Comparison of ENCODE assay signal across 14 cellular contexts in the genomic region with DNA sequence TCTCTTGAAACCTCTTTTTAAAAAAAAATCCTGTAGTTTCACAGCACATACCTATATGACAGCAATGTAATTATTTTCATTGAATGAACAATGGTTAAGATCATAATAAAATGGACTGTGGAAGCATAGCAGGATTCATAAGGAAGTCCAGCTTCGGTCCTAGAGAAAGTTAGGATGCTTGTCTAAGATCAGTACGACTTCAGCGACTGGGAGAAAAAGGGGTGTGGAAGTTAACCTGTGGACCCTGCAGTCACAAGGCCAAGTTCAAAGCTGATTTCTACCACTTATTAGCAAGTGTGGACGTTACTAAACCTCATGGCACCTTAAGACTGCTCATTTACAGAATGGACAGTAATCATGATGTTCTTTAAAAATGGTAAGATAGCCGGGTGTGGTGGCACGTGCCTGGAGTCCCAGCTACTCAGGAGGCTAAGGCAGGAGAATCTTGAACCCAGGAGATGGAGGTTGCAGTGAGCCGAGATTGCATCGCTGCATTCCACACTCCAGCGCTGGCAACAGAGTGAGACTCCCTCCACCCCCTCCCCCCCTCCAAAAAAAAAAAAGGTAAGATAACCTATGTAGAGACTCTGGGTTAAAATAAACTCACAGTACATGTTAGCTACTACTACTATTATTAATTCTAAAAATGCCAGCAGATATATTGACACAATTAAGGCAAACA.
DNase-seq lines count a peak whose midpoint lies in the region; ATAC-seq and TF ChIP-seq lines count a peak whose summit lies in the region.
"Had no signal": no experiment of that assay in that cellular context is flagged by ENCODE, and none has a peak within 500 bp of the region (broad histone marks: within the 10 kb centered on the region; RNA-seq: fewer than 3 reads in every experiment).

No MANE protein-coding gene starts in this region.

- H3K4me1 ChIP-seq in DOHH2 (ENCODE audit: control insufficient read depth, low read length) (peaks cover 8% of the 10 kb centered on the region), OCI-LY1 (ENCODE audit: insufficient read depth, low read length, severe bottlenecking) (peaks cover 10% of the 10 kb centered on the region)

- no peaks in the 10 kb centered on the region for H3F3A ChIP-seq in DOHH2 (ENCODE audit: control insufficient read depth, insufficient read depth)
- H3F3A ChIP-seq in OCI-LY1 (ENCODE audit: insufficient read depth, low read length), result no peaks in the 10 kb centered on the region
- H3F3A ChIP-seq in neural cell (ENCODE audit: insufficient read depth, low read length, poor library complexity, severe bottlenecking), result no peaks in the 10 kb centered on the region

- H3K36me3 ChIP-seq in DOHH2 (ENCODE audit: control insufficient read depth, low read length) (no peaks in the 10 kb centered on the region), OCI-LY1 (ENCODE audit: insufficient read depth, low read length) (no peaks in the 10 kb centered on the region), neural cell (ENCODE audit: insufficient read depth, low read length) (no peaks in the 10 kb centered on the region)

- H3K4me1 Mint-ChIP-seq in effector memory CD8-positive, alpha-beta T cell (ENCODE audit: low read depth in 2 of 2), result peaks cover 9 to 13% of the 10 kb centered on the region in 2 donors

- no peak overlapping the region for H3K9ac ChIP-seq in OCI-LY1 (ENCODE audit: low read length)
- peak overlapping the region; percentile 64 for H3K9ac ChIP-seq in neural cell (ENCODE audit: low read length)

- peaks cover 45% of the 10 kb centered on the region for H3K27me3 ChIP-seq in DOHH2 (ENCODE audit: control insufficient read depth, low read length)
- no peaks in the 10 kb centered on the region; the same call in 1 of the 2 replicates for H3K27me3 ChIP-seq in OCI-LY1 (ENCODE audit: insufficient read depth, low read length)
- H3K27me3 ChIP-seq in neural cell (ENCODE audit: insufficient read depth, low read depth, low read length), result no peaks in the 10 kb centered on the region

- H3K4me3 ChIP-seq in DOHH2 (ENCODE audit: low read length), result peak overlapping the region; percentile 56; the same call in 1 of the 2 replicates
- H3K4me3 ChIP-seq in OCI-LY1 (ENCODE audit: low read depth, low read length, poor library complexity, severe bottlenecking), result peak overlapping the region; percentile 41
- H3K4me3 ChIP-seq in neural cell (ENCODE audit: low read length), result peak overlapping the region; percentile 64

- no peak for TF ChIP-seq RAD21 in neural cell (conservative IDR thresholded peaks at IDR 0.05)

- H3K79me2 ChIP-seq in DOHH2 (ENCODE audit: control insufficient read depth, low read length) (no peaks in the 10 kb centered on the region), OCI-LY1 (ENCODE audit: insufficient read depth, low read length) (no peaks in the 10 kb centered on the region), neural cell (replicated peaks; ENCODE audit: insufficient read depth, low read length) (no peaks in the 10 kb centered on the region)

- H3K9me3 ChIP-seq in DOHH2 (ENCODE audit: control insufficient read depth, insufficient read depth, low read length) (no peaks in the 10 kb centered on the region), OCI-LY1 (ENCODE audit: low read length) (no peaks in the 10 kb centered on the region), neural cell (ENCODE audit: low read length) (no peaks in the 10 kb centered on the region)

- peak overlapping the region; percentile 61 to 68 for H3K4me3 Mint-ChIP-seq in effector memory CD8-positive, alpha-beta T cell

- H3K9me2 ChIP-seq in DOHH2 (replicated peaks; ENCODE audit: control insufficient read depth, low read length) (no peaks in the 10 kb centered on the region), OCI-LY1 (ENCODE audit: low read depth, low read length) (no peaks in the 10 kb centered on the region), neural cell (ENCODE audit: insufficient read depth, low read length) (no peaks in the 10 kb centered on the region)

- H3K27ac Mint-ChIP-seq in effector memory CD8-positive, alpha-beta T cell, result no peak overlapping the region

- H3K36me3 Mint-ChIP-seq in effector memory CD8-positive, alpha-beta T cell (ENCODE audit: insufficient read depth), result no peaks in the 10 kb centered on the region
- H3K36me3 Mint-ChIP-seq: activated naive CD4-positive, alpha-beta T cell treated with anti-CD3 and anti-CD28 coated beads, Interleukin-2, amount 50 U/mL, for 72 hours had no signal

- DNase-seq in effector memory CD8-positive, alpha-beta T cell, result no peak
- DNase-seq in iPS-NIHi11 (ENCODE audit: low spot score) (no peak), HuH-7 (ENCODE audit: low spot score) (no peak)
- DNase-seq: GOT3; NCI-H187 treated with DMSO at 0.1 percent for 48 hours; NCI-H524 treated with DMSO at 0.1 percent for 48 hours; stimulated activated CD4-positive, alpha-beta T cell treated with anti-CD3 and anti-CD28 coated beads, Interleukin-4, amount 100 ng/mL, for 24 hours; stimulated activated naive CD4-positive, alpha-beta T cell had no signal

- H4K20me1 ChIP-seq in DOHH2 (ENCODE audit: control insufficient read depth, insufficient read depth, low read depth, low read length) (no peaks in the 10 kb centered on the region), OCI-LY1 (ENCODE audit: insufficient read depth, low read length) (no peaks in the 10 kb centered on the region), neural cell (ENCODE audit: insufficient read depth) (no peaks in the 10 kb centered on the region)

- H2AFZ ChIP-seq in OCI-LY1 (ENCODE audit: low read length) (no peak overlapping the region), neural cell (ENCODE audit: low read depth, low read length) (peak overlapping the region; percentile 73)

- ATAC-seq in effector memory CD8-positive, alpha-beta T cell (replicated peaks), result no peak
- no peak for ATAC-seq in GM18868 (IDR thresholded peaks at IDR 0.05; ENCODE audit: unreplicated experiment)
- ATAC-seq: activated naive CD4-positive, alpha-beta T cell treated with anti-CD3 and anti-CD28 coated beads, Interleukin-2, amount 50 U/mL, for 72 hours had no signal

- H3K4me2 ChIP-seq in DOHH2 (ENCODE audit: low read length) (peak overlapping the region; percentile 55), OCI-LY1 (ENCODE audit: low read length) (peak overlapping the region; percentile 60), neural cell (ENCODE audit: low read length) (peak overlapping the region; percentile 49)

- no peaks in the 10 kb centered on the region for H3K9me3 Mint-ChIP-seq in effector memory CD8-positive, alpha-beta T cell
- H3K9me3 Mint-ChIP-seq: activated naive CD4-positive, alpha-beta T cell treated with anti-CD3 and anti-CD28 coated beads, Interleukin-2, amount 50 U/mL, for 72 hours had no signal

- peaks cover 43 to 62% of the 10 kb centered on the region in 2 donors for H3K27me3 Mint-ChIP-seq in effector memory CD8-positive, alpha-beta T cell

- no peak for TF ChIP-seq CTCF in DOHH2 (IDR thresholded peaks at IDR 0.05; ENCODE audit: low read depth, low read length, poor library complexity, severe bottlenecking)
- TF ChIP-seq CTCF in OCI-LY1 (IDR thresholded peaks at IDR 0.05; ENCODE audit: low read length), result no peak
- no peak for TF ChIP-seq CTCF in neural cell (IDR thresholded peaks at IDR 0.05; ENCODE audit: poor library complexity, severe bottlenecking)

- no peak for TF ChIP-seq EP300 in neural cell (conservative IDR thresholded peaks at IDR 0.05; ENCODE audit: poor library complexity, severe bottlenecking)

- H3K27ac ChIP-seq in DOHH2 (ENCODE audit: low read depth, low read length), result no peak overlapping the region
- no peak overlapping the region for H3K27ac ChIP-seq in OCI-LY1 (ENCODE audit: low read depth, low read length, poor library complexity, severe bottlenecking)
- H3K27ac ChIP-seq in neural cell (ENCODE audit: low read length), result peak overlapping the region; percentile 74
- H3K27ac ChIP-seq: C4-2B had no signal

TF ChIP-seq in neural cell, 6 proteins besides CTCF, POLR2A, EP300 and RAD21:
- TF ChIP-seq, protein P1, sequence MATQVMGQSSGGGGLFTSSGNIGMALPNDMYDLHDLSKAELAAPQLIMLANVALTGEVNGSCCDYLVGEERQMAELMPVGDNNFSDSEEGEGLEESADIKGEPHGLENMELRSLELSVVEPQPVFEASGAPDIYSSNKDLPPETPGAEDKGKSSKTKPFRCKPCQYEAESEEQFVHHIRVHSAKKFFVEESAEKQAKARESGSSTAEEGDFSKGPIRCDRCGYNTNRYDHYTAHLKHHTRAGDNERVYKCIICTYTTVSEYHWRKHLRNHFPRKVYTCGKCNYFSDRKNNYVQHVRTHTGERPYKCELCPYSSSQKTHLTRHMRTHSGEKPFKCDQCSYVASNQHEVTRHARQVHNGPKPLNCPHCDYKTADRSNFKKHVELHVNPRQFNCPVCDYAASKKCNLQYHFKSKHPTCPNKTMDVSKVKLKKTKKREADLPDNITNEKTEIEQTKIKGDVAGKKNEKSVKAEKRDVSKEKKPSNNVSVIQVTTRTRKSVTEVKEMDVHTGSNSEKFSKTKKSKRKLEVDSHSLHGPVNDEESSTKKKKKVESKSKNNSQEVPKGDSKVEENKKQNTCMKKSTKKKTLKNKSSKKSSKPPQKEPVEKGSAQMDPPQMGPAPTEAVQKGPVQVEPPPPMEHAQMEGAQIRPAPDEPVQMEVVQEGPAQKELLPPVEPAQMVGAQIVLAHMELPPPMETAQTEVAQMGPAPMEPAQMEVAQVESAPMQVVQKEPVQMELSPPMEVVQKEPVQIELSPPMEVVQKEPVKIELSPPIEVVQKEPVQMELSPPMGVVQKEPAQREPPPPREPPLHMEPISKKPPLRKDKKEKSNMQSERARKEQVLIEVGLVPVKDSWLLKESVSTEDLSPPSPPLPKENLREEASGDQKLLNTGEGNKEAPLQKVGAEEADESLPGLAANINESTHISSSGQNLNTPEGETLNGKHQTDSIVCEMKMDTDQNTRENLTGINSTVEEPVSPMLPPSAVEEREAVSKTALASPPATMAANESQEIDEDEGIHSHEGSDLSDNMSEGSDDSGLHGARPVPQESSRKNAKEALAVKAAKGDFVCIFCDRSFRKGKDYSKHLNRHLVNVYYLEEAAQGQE (IDR thresholded peaks at IDR 0.05; ENCODE audit: borderline replicate concordance), result no peak
- TF ChIP-seq MXI1 (conservative IDR thresholded peaks at IDR 0.05; ENCODE audit: poor library complexity, severe bottlenecking) (no peak), SMC3 (conservative IDR thresholded peaks at IDR 0.05; ENCODE audit: poor library complexity) (no peak), EZH2 (IDR thresholded peaks at IDR 0.05; ENCODE audit: borderline replicate concordance, insufficient read depth, low read length, poor library complexity, severe bottlenecking) (no peak)
